Comparison of ENCODE assay signal across 7 cellular contexts in genomic region chr1:145960468-145961108, GRCh38. TPM values are rescaled to one million over a fixed set of nuclear protein-coding genes. Genes with fewer than 3 reads are reported as not detected.
A peak's percentile ranks its signal among the peaks of the same experiment; 100 is the strongest.
DNase-seq lines count a peak whose midpoint lies in the region; ATAC-seq and TF ChIP-seq lines count a peak whose summit lies in the region.

No MANE protein-coding gene starts in this region.

- H3K27me3 Mint-ChIP-seq in activated CD8-positive, alpha-beta memory T cell treated with anti-CD3 and anti-CD28 coated beads, Interleukin-2, amount 10 ng/mL, durations not matched to agents 7 days and 5 days = no peaks in the 10 kb centered on the region
- H3K27me3 Mint-ChIP-seq in mesothelial cell of epicardium (ENCODE audit: low read depth) = peaks cover 58% of the 10 kb centered on the region

- H3K36me3 Mint-ChIP-seq in activated CD8-positive, alpha-beta memory T cell treated with anti-CD3 and anti-CD28 coated beads, Interleukin-2, amount 10 ng/mL, durations not matched to agents 7 days and 5 days = no peaks in the 10 kb centered on the region
- no peaks in the 10 kb centered on the region for H3K36me3 Mint-ChIP-seq in mesothelial cell of epicardium

- peak overlapping the region; percentile 86 for H3K4me3 Mint-ChIP-seq in activated CD8-positive, alpha-beta memory T cell treated with anti-CD3 and anti-CD28 coated beads, Interleukin-2, amount 10 ng/mL, durations not matched to agents 7 days and 5 days
- H3K4me3 Mint-ChIP-seq in mesothelial cell of epicardium = peak overlapping the region; percentile 86

- H3K4me3 ChIP-seq in epithelial cell of esophagus (ENCODE audit: low read length) (peak overlapping the region; percentile 52), subcutaneous abdominal adipose tissue (ENCODE audit: low read depth in 1 of 5, low read length in 5 of 5) (peak overlapping the region; percentile 80 to 85 (median 81))

- H3K27me3 ChIP-seq in subcutaneous abdominal adipose tissue (ENCODE audit: control insufficient read depth in 5 of 5, insufficient read depth in 4 of 5, low read length in 5 of 5) = no peaks in the 10 kb centered on the region

- peaks cover 69% of the 10 kb centered on the region for H3K4me1 Mint-ChIP-seq in activated CD8-positive, alpha-beta memory T cell treated with anti-CD3 and anti-CD28 coated beads, Interleukin-2, amount 10 ng/mL, durations not matched to agents 7 days and 5 days
- H3K4me1 Mint-ChIP-seq in mesothelial cell of epicardium = peaks cover 54% of the 10 kb centered on the region

- H3K36me3 ChIP-seq in subcutaneous abdominal adipose tissue (ENCODE audit: control insufficient read depth in 5 of 5, insufficient read depth in 5 of 5, low read length in 5 of 5) = no peaks in the 10 kb centered on the region

- peak; percentile 71 for DNase-seq in GM13977 (ENCODE audit: low spot score)
- peak; percentile 55 for DNase-seq in NCI-H2196 (lab: John Stamatoyannopoulos, UW; ENCODE audit: unreplicated experiment)
- peak; percentile 71 for DNase-seq in activated CD8-positive, alpha-beta memory T cell treated with anti-CD3 and anti-CD28 coated beads, Interleukin-2, amount 10 ng/mL, durations not matched to agents 7 days and 5 days
- peak; percentile 46 for DNase-seq in epithelial cell of esophagus (ENCODE audit: low read depth)
- DNase-seq in mesothelial cell of epicardium (ENCODE audit: low spot score in 2 of 2, unreplicated experiment in 2 of 2) = peak; percentile 52 to 78

- TF ChIP-seq CTCF in GM13977 (IDR thresholded peaks at IDR 0.05; ENCODE audit: extremely low read depth, insufficient read depth, missing control alignments) (no peak), epithelial cell of esophagus (IDR thresholded peaks at IDR 0.05; ENCODE audit: insufficient read depth, low read depth, low read length, missing control alignments) (no peak), mesothelial cell of epicardium (IDR thresholded peaks at IDR 0.05; ENCODE audit: unreplicated experiment) (no peak)

- H3K9ac ChIP-seq in subcutaneous abdominal adipose tissue (ENCODE audit: low read length in 5 of 5) = peak overlapping the region; percentile 19 to 90 (median 78)

- H3K9me3 Mint-ChIP-seq in activated CD8-positive, alpha-beta memory T cell treated with anti-CD3 and anti-CD28 coated beads, Interleukin-2, amount 10 ng/mL, durations not matched to agents 7 days and 5 days (ENCODE audit: low read depth) = no peaks in the 10 kb centered on the region
- no peaks in the 10 kb centered on the region for H3K9me3 Mint-ChIP-seq in mesothelial cell of epicardium

- H3K27ac Mint-ChIP-seq in activated CD8-positive, alpha-beta memory T cell treated with anti-CD3 and anti-CD28 coated beads, Interleukin-2, amount 10 ng/mL, durations not matched to agents 7 days and 5 days = peak overlapping the region; percentile 78
- peak overlapping the region; percentile 72 for H3K27ac Mint-ChIP-seq in mesothelial cell of epicardium

- in situ Hi-C loops in GM13977 (cut with MboI; ENCODE audit: low pct_unique_long_range_greater_than_20kb, low sequenced_read_pairs, unreplicated experiment) = no loop called here

- peak; percentile 9 for ATAC-seq in activated CD8-positive, alpha-beta memory T cell treated with anti-CD3 and anti-CD28 coated beads, Interleukin-2, amount 10 ng/mL, durations not matched to agents 7 days and 5 days
- ATAC-seq in HG02588 (IDR thresholded peaks at IDR 0.05; ENCODE audit: unreplicated experiment) = no peak

- H3K9me3 ChIP-seq in subcutaneous abdominal adipose tissue (ENCODE audit: control insufficient read depth in 5 of 5, low read length in 5 of 5) = no peaks in the 10 kb centered on the region

- H3K27ac ChIP-seq in subcutaneous abdominal adipose tissue (ENCODE audit: low read depth, low read length) = peak overlapping the region; percentile 60

- H3K4me1 ChIP-seq in subcutaneous abdominal adipose tissue (ENCODE audit: control insufficient read depth in 5 of 5, insufficient read depth in 5 of 5, low read length in 5 of 5) = peaks cover 18 to 84% (median 78%) of the 10 kb centered on the region in 5 donors

- CTCF ChIA-PET in activated CD8-positive, alpha-beta memory T cell treated with anti-CD3 and anti-CD28 coated beads, Interleukin-2, amount 10 ng/mL, durations not matched to agents 7 days and 5 days (lab: Charles Lee) = interaction anchor here (0.7 to 1.3 kb wide), 2 partner anchors 16 to 115 kb away, joined by 3 to 5 read pairs; partner anchors contain the start of gene NUDT17

RNA-seq across cellular contexts. Expression of gene LIX1L, which starts 2.8 kb away (rescaled TPM):
- 10 to 100 TPM; 35.0 to 36.2 TPM for total RNA-seq in activated CD8-positive, alpha-beta memory T cell treated with anti-CD3 and anti-CD28 coated beads, Interleukin-2, amount 10 ng/mL, durations not matched to agents 7 days and 5 days
- 26.6 to 27.6 TPM (median 27.1 TPM) in 3 replicates for total RNA-seq in mesothelial cell of epicardium

RNA-seq across cellular contexts. Expression of gene ANKRD34A, which starts 3.8 kb away (rescaled TPM):
- 1 to 10 TPM; 3.8 to 4.6 TPM for total RNA-seq in activated CD8-positive, alpha-beta memory T cell treated with anti-CD3 and anti-CD28 coated beads, Interleukin-2, amount 10 ng/mL, durations not matched to agents 7 days and 5 days
- total RNA-seq in mesothelial cell of epicardium = 0.86 to 1.9 TPM (median 0.94 TPM) in 3 replicates

RNA-seq across cellular contexts. Expression of gene POLR3GL, which starts 3.9 kb away (rescaled TPM):
- total RNA-seq in activated CD8-positive, alpha-beta memory T cell treated with anti-CD3 and anti-CD28 coated beads, Interleukin-2, amount 10 ng/mL, durations not matched to agents 7 days and 5 days = 10 to 100 TPM; 23.5 to 29.1 TPM
- 14.4 to 16.4 TPM (median 14.7 TPM) in 3 replicates for total RNA-seq in mesothelial cell of epicardium

RNA-seq across cellular contexts. Expression of gene RBM8A, which starts 33.3 kb away (rescaled TPM):
- 100 to 1,000 TPM; 189 to 249 TPM for total RNA-seq in activated CD8-positive, alpha-beta memory T cell treated with anti-CD3 and anti-CD28 coated beads, Interleukin-2, amount 10 ng/mL, durations not matched to agents 7 days and 5 days
- 146 to 154 TPM (median 148 TPM) in 3 replicates for total RNA-seq in mesothelial cell of epicardium

RNA-seq across cellular contexts. Expression of gene TXNIP, which starts 35.8 kb away (rescaled TPM):
- 100 to 1,000 TPM; 127 to 207 TPM for total RNA-seq in activated CD8-positive, alpha-beta memory T cell treated with anti-CD3 and anti-CD28 coated beads, Interleukin-2, amount 10 ng/mL, durations not matched to agents 7 days and 5 days
- total RNA-seq in mesothelial cell of epicardium = 125 to 129 TPM (median 129 TPM) in 3 replicates
